ENCODE assay signal across 29 cellular contexts in the genomic region with DNA sequence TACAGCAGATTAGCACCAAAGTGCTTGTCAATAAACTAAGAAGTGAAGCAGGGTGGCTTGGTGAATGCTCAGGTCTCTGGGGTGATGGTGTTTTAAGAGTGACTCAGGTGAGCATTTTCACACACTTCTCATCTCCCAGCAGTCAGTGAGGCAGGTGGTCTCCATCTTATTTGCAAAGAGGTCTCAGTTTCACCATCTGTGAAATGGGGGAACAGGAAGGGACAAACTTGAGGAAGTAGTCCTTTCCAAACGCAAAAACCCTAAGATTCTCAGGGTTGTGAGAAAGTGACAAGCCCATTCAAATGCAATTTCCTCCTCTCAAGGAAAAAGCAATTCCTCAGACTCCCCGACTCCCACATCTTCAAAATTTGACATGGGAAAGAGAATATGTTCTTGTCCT. TPM values are rescaled to one million over a fixed set of nuclear protein-coding genes. Genes with fewer than 3 reads are reported as not detected.
"Had no signal": no experiment of that assay in that cellular context is flagged by ENCODE, and none has a peak within 500 bp of the region (broad histone marks: within the 10 kb centered on the region; RNA-seq: fewer than 3 reads in every experiment).

No MANE protein-coding gene starts in this region.

- H3K9me3 Mint-ChIP-seq: nephron; neural progenitor cell; stimulated activated naive CD8-positive, alpha-beta T cell treated with anti-CD3 and anti-CD28 coated beads, Interleukin-15, Interleukin-2, amounts not matched to agents 100 ng/mL and 50 ng/mL, for 24 hours had no signal

- H3K4me1 ChIP-seq: neural progenitor cell, psoas muscle, right lobe of liver, sigmoid colon, stomach had no signal

- H3K4me1 Mint-ChIP-seq: nephron; stimulated activated naive B cell treated with anti-CD40 and anti-IgM and Interleukin-4, amounts not matched to agents 10 μg/mL and 1 μg/mL and 100 μg/mL, for 72 hours had no signal

- H3K4me3 Mint-ChIP-seq: nephron; neural progenitor cell; stimulated activated effector memory CD8-positive, alpha-beta T cell treated with anti-CD3 and anti-CD28 coated beads, Interleukin-12 subunit alpha, Interleukin-12 subunit beta, amount 100 ng/mL, for 72 hours; stimulated activated naive B cell treated with anti-CD40 and anti-IgM and Interleukin-4, amounts not matched to agents 10 μg/mL and 1 μg/mL and 100 μg/mL, for 72 hours; stimulated activated naive CD8-positive, alpha-beta T cell treated with anti-CD3 and anti-CD28 coated beads, Interleukin-15, Interleukin-2, amounts not matched to agents 100 ng/mL and 50 ng/mL, for 24 hours had no signal

- H3K4me2 ChIP-seq: neural progenitor cell had no signal

- H3K36me3 Mint-ChIP-seq: neural progenitor cell; stimulated activated effector memory CD8-positive, alpha-beta T cell treated with anti-CD3 and anti-CD28 coated beads, Interleukin-12 subunit alpha, Interleukin-12 subunit beta, amount 100 ng/mL, for 72 hours; stimulated activated naive B cell treated with anti-CD40 and anti-IgM and Interleukin-4, amounts not matched to agents 10 μg/mL and 1 μg/mL and 100 μg/mL, for 72 hours had no signal

- ATAC-seq: psoas muscle; right cardiac atrium; right lobe of liver; stimulated activated effector memory CD8-positive, alpha-beta T cell treated with anti-CD3 and anti-CD28 coated beads, Interleukin-12 subunit alpha, Interleukin-12 subunit beta, amount 100 ng/mL, for 72 hours; stimulated activated naive B cell treated with anti-CD40 and anti-IgM and Interleukin-4, amounts not matched to agents 10 μg/mL and 1 μg/mL and 100 μg/mL, for 72 hours had no signal

- DNase-seq: occipital lobe; ovary; posterior cingulate gyrus; psoas muscle; right cardiac atrium; right lobe of liver; sigmoid colon; small intestine; stimulated activated CD4-positive, alpha-beta T cell treated with anti-CD3 and anti-CD28 coated beads, Interleukin-15, amount 100 ng/mL, for 24 hours; stimulated activated CD4-positive, alpha-beta T cell treated with anti-CD3 and anti-CD28 coated beads, Interleukin-2, amount 100 ng/mL, for 24 hours; stimulated activated CD4-positive, alpha-beta T cell treated with anti-CD3 and anti-CD28 coated beads, Interleukin-2, amount 100 ng/mL, for 48 hours; stimulated activated CD4-positive, alpha-beta T cell treated with anti-CD3 and anti-CD28 coated beads, Interleukin-4, amount 100 ng/mL, for 24 hours; stimulated activated naive B cell treated with anti-CD40 and anti-IgM and Interleukin-4, amounts not matched to agents 10 μg/mL and 1 μg/mL and 100 μg/mL, for 72 hours; stimulated activated naive CD4-positive, alpha-beta T cell treated with Interleukin-2 at 50 U/mL for 16 hours; stomach; thyroid gland; trophoblast cell; upper lobe of left lung had no signal

- H3K4me3 ChIP-seq: neural progenitor cell, ovary, psoas muscle, right lobe of liver, sigmoid colon, stomach, thoracic aorta, thyroid gland, tibial nerve, upper lobe of left lung, vagina had no signal

- FAIRE-seq: small intestine, urothelium cell line had no signal

- H3K9ac ChIP-seq: neural progenitor cell, parathyroid adenoma had no signal

- H3K36me3 ChIP-seq: neural progenitor cell, ovary, right lobe of liver, sigmoid colon, stomach, thyroid gland, tibial nerve, upper lobe of left lung, vagina had no signal

- H2AFZ ChIP-seq: neural progenitor cell, parathyroid adenoma had no signal

- H3K27ac Mint-ChIP-seq: nephron; neural progenitor cell; progenitor cell of endocrine pancreas; stimulated activated naive B cell treated with anti-CD40 and anti-IgM and Interleukin-4, amounts not matched to agents 10 μg/mL and 1 μg/mL and 100 μg/mL, for 72 hours; stimulated activated naive CD8-positive, alpha-beta T cell treated with anti-CD3 and anti-CD28 coated beads, Interleukin-15, Interleukin-2, amounts not matched to agents 100 ng/mL and 50 ng/mL, for 24 hours had no signal

- H3K27ac ChIP-seq: neural progenitor cell, ovary, parathyroid adenoma, psoas muscle, right lobe of liver, sigmoid colon, stomach, thoracic aorta, thyroid gland, tibial nerve, upper lobe of left lung, vagina had no signal

- H3K9me3 ChIP-seq: ovary, psoas muscle, right lobe of liver, sigmoid colon, stomach, thoracic aorta, thyroid gland, tibial nerve, upper lobe of left lung, vagina had no signal

- H3K27me3 ChIP-seq: neural progenitor cell, ovary, right lobe of liver, sigmoid colon, thyroid gland, tibial nerve, upper lobe of left lung, vagina had no signal

- H3K79me2 ChIP-seq: parathyroid adenoma had no signal

RNA-seq across cellular contexts. Expression of a gene that starts 54.1 kb away (rescaled TPM):
- total RNA-seq: progenitor cell of endocrine pancreas, renal cortical epithelial cell had no signal
